ENCODE assay signal across 25 cellular contexts in the genomic region with DNA sequence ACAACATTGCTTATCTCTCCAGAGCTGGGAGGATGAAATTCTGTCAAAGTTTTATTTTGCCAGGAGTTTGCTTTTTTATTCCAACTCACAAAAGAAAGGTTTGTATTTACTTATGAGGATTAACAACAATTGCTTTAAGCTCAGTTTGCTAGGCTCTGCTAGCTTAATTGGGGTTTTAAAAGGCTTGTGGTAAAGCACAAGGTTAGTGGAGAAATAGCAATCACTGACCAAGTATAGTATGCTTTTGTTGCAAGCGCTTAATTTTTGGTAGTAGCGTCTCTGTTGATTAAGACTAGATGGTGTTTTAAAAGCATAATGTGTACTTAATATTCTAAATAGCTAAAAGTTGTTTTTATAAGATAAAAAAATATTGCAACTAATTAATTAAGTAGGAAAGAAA. TPM values are rescaled to one million over a fixed set of nuclear protein-coding genes. Genes with fewer than 3 reads are reported as not detected.
"Had no signal": no experiment of that assay in that cellular context is flagged by ENCODE, and none has a peak within 500 bp of the region (broad histone marks: within the 10 kb centered on the region; RNA-seq: fewer than 3 reads in every experiment).

No MANE protein-coding gene starts in this region.

- H3K36me3 ChIP-seq: adrenal gland, breast epithelium, MG63, Peyer's patch, SJCRH30 had no signal

- H3K4me3 ChIP-seq: adrenal gland, breast epithelium, MG63, Peyer's patch, SJCRH30 had no signal

- DNase-seq: activated CD4-positive, alpha-beta T cell treated with anti-CD3 and anti-CD28 coated beads for 4 hours; activated CD8-positive, alpha-beta memory T cell treated with anti-CD3 and anti-CD28 coated beads, Interleukin-2, amount 50 U/mL, for 4 hours; activated CD8-positive, alpha-beta T cell treated with anti-CD3 and anti-CD28 coated beads for 36 hours; activated gamma-delta T cell treated with Interleukin-2 at 50 U/mL for 16 hours; activated naive CD4-positive, alpha-beta T cell treated with anti-CD3 and anti-CD28 coated beads, Interleukin-2, amount 50 U/mL, for 16 hours; activated naive CD8-positive, alpha-beta T cell treated with anti-CD3 and anti-CD28 coated beads, Interleukin-2, amount 10 ng/mL, durations not matched to agents 7 days and 5 days; activated T-cell treated with anti-CD3 and anti-CD28 coated beads, Interleukin-2, amount 50 U/mL, for 72 hours; adrenal gland; anterior cingulate cortex; caudate nucleus; MG63; MV-4-11; NCI-H1092 treated with DMSO at 0.1 percent for 48 hours; NCI-H1417 treated with DMSO at 0.1 percent for 48 hours; NCI-H1694 treated with DMSO at 0.1 percent for 48 hours; NCI-H2029 treated with DMSO at 0.1 percent for 48 hours; NCI-H345; NCI-H510A; NCI-H526 treated with DMSO at 0.1 percent for 48 hours; Peyer's patch; Right ventricle myocardium superior; SJCRH30 had no signal

- H3K4me1 ChIP-seq: adrenal gland, breast epithelium, Peyer's patch, SJCRH30 had no signal

- H3K27me3 ChIP-seq: adrenal gland, breast epithelium, MG63, Peyer's patch, SJCRH30 had no signal

- H3K27ac ChIP-seq: adrenal gland, breast epithelium, Peyer's patch, RWPE1, SJCRH30 had no signal

- ATAC-seq: activated CD4-positive, CD25-positive, alpha-beta regulatory T cell treated with anti-CD3 and anti-CD28 coated beads, Interleukin-2, amount 50 U/mL, for 24 hours; activated CD8-positive, alpha-beta T cell treated with anti-CD3 and anti-CD28 coated beads for 36 hours; activated T-cell treated with anti-CD3 and anti-CD28 coated beads, Interleukin-2, amount 50 U/mL, for 72 hours had no signal

- H3K9me3 ChIP-seq: adrenal gland, breast epithelium, MG63, Peyer's patch, SJCRH30 had no signal

RNA-seq across cellular contexts. Expression of gene TINAG, which starts 45.7 kb away (rescaled TPM):
- polyA plus RNA-seq: adrenal gland had no signal
